ENCODE assay signal across 19 cellular contexts in genomic region chr16:13780841-13781553, GRCh38.
"Had no signal": no experiment of that assay in that cellular context is flagged by ENCODE, and none has a peak within 500 bp of the region (broad histone marks: within the 10 kb centered on the region; RNA-seq: fewer than 3 reads in every experiment).

No MANE protein-coding gene starts in this region.

- DNase-seq: activated CD4-positive, alpha-beta T cell treated with anti-CD3 and anti-CD28 coated beads, Interleukin-2, amount 50 U/mL, for 48 hours; activated effector memory CD4-positive, alpha-beta T cell treated with anti-CD3 and anti-CD28 coated beads, Interleukin-2, amount 50 U/mL, for 16 hours; activated T-cell treated with anti-CD3 and anti-CD28 coated beads, Interleukin-2, amount 50 U/mL, for 4 hours; amniotic stem cell; brain microvascular endothelial cell; effector memory CD8-positive, alpha-beta T cell; immature natural killer cell; left cardiac atrium; mesenchymal stem cell; ovary; retina; tibial artery had no signal

- H3K4me3 ChIP-seq: ovary, tibial artery, vagina had no signal

- H3K4me1 ChIP-seq: vagina had no signal

- H3K9me3 ChIP-seq: ovary, vagina had no signal

- H3K36me3 Mint-ChIP-seq: stimulated activated effector memory CD8-positive, alpha-beta T cell treated with anti-CD3 and anti-CD28 coated beads, Interleukin-12 subunit alpha, Interleukin-12 subunit beta, amount 100 ng/mL, for 72 hours had no signal

- H3K27ac Mint-ChIP-seq: dendritic cell treated with granulocyte-macrophage colony-stimulating factor and Interleukin-4, amounts not matched to agents 40 ng/mL and 50 ng/mL, for 4 days; effector memory CD8-positive, alpha-beta T cell; immature natural killer cell; stimulated activated effector memory CD8-positive, alpha-beta T cell treated with anti-CD3 and anti-CD28 coated beads, Interleukin-12 subunit alpha, Interleukin-12 subunit beta, amount 100 ng/mL, for 72 hours had no signal

- H3K4me3 Mint-ChIP-seq: activated T-cell treated with anti-CD3 and anti-CD28 coated beads, Interleukin-2, amount 50 U/mL, for 4 hours; dendritic cell treated with granulocyte-macrophage colony-stimulating factor and Interleukin-4, amounts not matched to agents 40 ng/mL and 50 ng/mL, for 4 days; effector memory CD8-positive, alpha-beta T cell; immature natural killer cell; neural crest cell; stimulated activated effector memory CD8-positive, alpha-beta T cell treated with anti-CD3 and anti-CD28 coated beads, Interleukin-12 subunit alpha, Interleukin-12 subunit beta, amount 100 ng/mL, for 72 hours had no signal

- H3K27ac ChIP-seq: brain microvascular endothelial cell, epithelial cell of prostate, ovary, tibial artery, vagina had no signal

- H3K36me3 ChIP-seq: brain microvascular endothelial cell, ovary, tibial artery, vagina had no signal

- H3K27me3 ChIP-seq: brain microvascular endothelial cell, ovary, tibial artery, vagina had no signal

- H3K27me3 Mint-ChIP-seq: dendritic cell treated with granulocyte-macrophage colony-stimulating factor and Interleukin-4, amounts not matched to agents 40 ng/mL and 50 ng/mL, for 4 days had no signal

- ATAC-seq: activated CD4-positive, CD25-positive, alpha-beta regulatory T cell treated with anti-CD3 and anti-CD28 coated beads, Interleukin-2, amount 50 U/mL, for 24 hours; activated naive CD4-positive, alpha-beta T cell treated with anti-CD3 and anti-CD28 coated beads, Interleukin-2, amount 50 U/mL, for 72 hours; activated T-cell treated with anti-CD3 and anti-CD28 coated beads, Interleukin-2, amount 50 U/mL, for 4 hours; effector memory CD8-positive, alpha-beta T cell; left cardiac atrium; stimulated activated effector memory CD8-positive, alpha-beta T cell treated with anti-CD3 and anti-CD28 coated beads, Interleukin-12 subunit alpha, Interleukin-12 subunit beta, amount 100 ng/mL, for 72 hours had no signal

- H3K4me1 Mint-ChIP-seq: immature natural killer cell; neural crest cell; stimulated activated effector memory CD8-positive, alpha-beta T cell treated with anti-CD3 and anti-CD28 coated beads, Interleukin-12 subunit alpha, Interleukin-12 subunit beta, amount 100 ng/mL, for 72 hours had no signal
